ENCODE assay signal across 8 cellular contexts in the genomic region with DNA sequence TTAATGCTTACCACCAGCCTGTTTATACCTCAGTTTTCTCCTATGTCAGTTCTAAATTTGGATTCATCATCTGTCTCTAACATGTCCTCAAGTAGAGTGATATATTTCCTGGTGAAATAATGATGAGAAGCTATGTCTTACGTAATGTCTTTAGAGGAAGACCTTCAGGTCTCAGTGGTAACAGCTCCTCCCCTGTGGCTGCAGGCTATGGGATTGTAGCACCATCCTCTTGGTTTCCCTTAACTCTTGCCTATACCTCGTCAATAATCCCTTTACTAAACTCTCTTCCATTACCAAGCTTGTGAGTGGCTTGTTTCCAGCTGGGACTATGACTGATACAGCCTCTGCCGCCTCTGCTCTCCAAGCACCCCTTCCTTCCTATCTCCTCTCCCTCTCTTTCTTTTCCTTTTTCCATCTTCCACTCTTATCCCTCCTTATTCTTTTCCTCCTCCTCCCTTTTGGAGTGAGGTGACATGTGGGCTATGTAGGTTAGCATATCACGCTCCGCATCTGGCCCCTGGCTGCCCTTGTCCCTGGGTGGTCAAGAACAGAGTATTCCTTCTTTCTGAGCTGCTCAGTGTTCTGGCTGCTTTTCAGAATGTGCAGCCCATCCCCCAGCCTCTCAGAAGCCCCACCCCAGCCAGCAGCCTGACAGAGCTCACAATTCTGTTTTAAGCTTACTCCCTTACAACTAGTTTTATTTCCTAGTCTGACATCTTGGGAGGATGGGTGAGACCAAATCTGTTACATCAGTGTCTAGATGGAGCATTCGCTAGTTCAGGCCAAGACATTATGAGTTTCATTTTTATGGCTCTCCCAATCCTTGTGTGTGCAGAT.
DNase-seq lines count a peak whose midpoint lies in the region; TF ChIP-seq lines count a peak whose summit lies in the region.

No MANE protein-coding gene starts in this region.

- no peaks in the 10 kb centered on the region for H3K27me3 ChIP-seq in endocrine pancreas (ENCODE audit: control insufficient read depth, insufficient read depth, low read length)

- peaks cover 48% of the 10 kb centered on the region for H3K4me1 Mint-ChIP-seq in nephron

- H3K9me3 Mint-ChIP-seq in nephron = peaks cover 7% of the 10 kb centered on the region

- H3K27ac Mint-ChIP-seq in nephron = peak overlapping the region; percentile 98 to 99 (median 98)

- no peaks in the 10 kb centered on the region for H3K9me3 ChIP-seq in endocrine pancreas (ENCODE audit: control insufficient read depth, low read length)

- peak overlapping the region; percentile 83 for H3K4me3 ChIP-seq in endocrine pancreas (ENCODE audit: control insufficient read depth, insufficient read depth, low read length)

- no peaks in the 10 kb centered on the region for H3K27me3 Mint-ChIP-seq in nephron (ENCODE audit: low read depth)

- H3K9ac ChIP-seq in endocrine pancreas (ENCODE audit: control insufficient read depth, insufficient read depth, low read length) = peak overlapping the region; percentile 30

- in situ Hi-C loops in GM13976 (cut with MboI; ENCODE audit: low sequenced_read_pairs, unreplicated experiment) = no loop called here

- DNase-seq in C1 segment of cervical spinal cord (lab: John Stamatoyannopoulos, UW) (peak in 9 of 14 donors; percentile 2 to 34 (median 14)), NCI-H2227 treated with DMSO at 0.1 percent for 48 hours (lab: John Stamatoyannopoulos, UW) (peak; percentile 27), GM13976 (ENCODE audit: low spot score) (no peak), SKM-1 (lab: John Stamatoyannopoulos, UW; ENCODE audit: unreplicated experiment) (no peak), NCI-H1436 (lab: John Stamatoyannopoulos, UW) (no peak)
- DNase-seq in stimulated activated CD4-positive, alpha-beta T cell treated with anti-CD3 and anti-CD28 coated beads, Interleukin-12 subunit alpha, Interleukin-12 subunit beta, amount 100 ng/mL, for 4 hours = no peak

- no peaks in the 10 kb centered on the region for H3K36me3 Mint-ChIP-seq in nephron (ENCODE audit: low read depth)

- TF ChIP-seq CTCF in nephron (IDR thresholded peaks at IDR 0.05; ENCODE audit: unreplicated experiment in 3 of 3) = no peak
- TF ChIP-seq CTCF in GM13976 (IDR thresholded peaks at IDR 0.05; ENCODE audit: borderline replicate concordance, control extremely low read depth, extremely low read depth, insufficient read depth, missing control alignments) = no peak

- H3K36me3 ChIP-seq in endocrine pancreas (ENCODE audit: control insufficient read depth, insufficient read depth, low read length) = no peaks in the 10 kb centered on the region

- H3K4me3 Mint-ChIP-seq in nephron = peak overlapping the region; percentile 64 to 73 (median 67)

- H3K4me1 ChIP-seq in endocrine pancreas (ENCODE audit: control insufficient read depth, insufficient read depth, low read length) = peaks cover 24% of the 10 kb centered on the region

Comparison
In these comparisons a context has a peak if more than half of its experiments do, and no peak if none do; other contexts are left out.
1. DNase-seq: peak in C1 segment of cervical spinal cord (9 of 14) and NCI-H2227 treated with DMSO at 0.1 percent for 48 hours (single experiment); none in GM13976 (single experiment), SKM-1 (single experiment), stimulated activated CD4-positive, alpha-beta T cell treated with anti-CD3 and anti-CD28 coated beads, Interleukin-12 subunit alpha, Interleukin-12 subunit beta, amount 100 ng/mL, for 4 hours (single experiment) and NCI-H1436 (single experiment).